In the genomic region with DNA sequence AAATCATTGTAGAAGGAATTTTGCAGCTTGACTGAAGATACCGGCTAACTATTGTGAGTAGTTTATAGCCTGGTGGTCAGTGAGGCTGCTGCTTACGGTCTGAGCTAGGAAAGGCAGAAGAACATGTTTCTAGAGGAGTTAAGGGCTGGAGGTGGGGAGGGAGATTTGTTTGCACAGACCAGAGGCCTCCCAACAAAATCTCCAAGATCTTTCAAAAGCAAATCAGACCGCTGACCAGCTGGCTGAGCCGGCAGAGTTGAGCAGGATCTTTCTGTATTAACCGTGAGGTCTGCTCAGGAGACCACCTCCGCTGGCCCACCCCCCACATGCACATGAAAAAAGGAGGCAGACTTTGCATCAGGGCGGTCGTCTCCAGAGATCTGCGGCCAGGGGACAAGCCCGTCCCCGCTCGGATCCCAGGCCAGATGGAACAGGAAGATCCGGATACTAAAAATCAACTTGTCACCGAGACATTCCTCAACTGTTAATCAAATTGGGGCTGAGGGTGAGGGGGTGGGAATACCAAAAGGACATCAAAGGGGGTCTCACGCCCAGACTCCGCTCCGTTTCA, we compare ENCODE assay signal across 26 cellular contexts.
DNase-seq lines count a peak whose midpoint lies in the region; ATAC-seq and TF ChIP-seq lines count a peak whose summit lies in the region.
"Had no signal": no experiment of that assay in that cellular context is flagged by ENCODE, and none has a peak within 500 bp of the region (broad histone marks: within the 10 kb centered on the region; RNA-seq: fewer than 3 reads in every experiment).

No MANE protein-coding gene starts in this region.

- H3K4me1 ChIP-seq in endodermal cell (ENCODE audit: control insufficient read depth, insufficient read depth, low read length): peaks cover 18% of the 10 kb centered on the region
- peaks cover 8% of the 10 kb centered on the region for H3K4me1 ChIP-seq in mesodermal cell (ENCODE audit: control insufficient read depth, insufficient read depth, low read length, poor library complexity, severe bottlenecking)
- H3K4me1 ChIP-seq in Peyer's patch: peaks cover 0 to 9% (median 0%) of the 10 kb centered on the region in 4 donors
- H3K4me1 ChIP-seq: left lung had no signal

- no peaks in the 10 kb centered on the region for H3K9me3 Mint-ChIP-seq in endodermal cell
- no peaks in the 10 kb centered on the region for H3K9me3 Mint-ChIP-seq in activated CD8-positive, alpha-beta memory T cell treated with anti-CD3 and anti-CD28 coated beads, Interleukin-2, amount 10 ng/mL, durations not matched to agents 7 days and 5 days (ENCODE audit: low read depth)
- H3K9me3 Mint-ChIP-seq: activated naive CD4-positive, alpha-beta T cell treated with anti-CD3 and anti-CD28 coated beads, Interleukin-2, amount 50 U/mL, for 72 hours; activated T-helper 17 cell treated with anti-CD3 and anti-CD28 coated beads, Interleukin-2, amount 50 U/mL, for 72 hours had no signal

- H3K27me3 ChIP-seq in endodermal cell (ENCODE audit: control insufficient read depth, insufficient read depth, low read length, poor library complexity, severe bottlenecking) (no peaks in the 10 kb centered on the region), Peyer's patch (no peaks in the 10 kb centered on the region)

- CTCF ChIA-PET in activated CD8-positive, alpha-beta memory T cell treated with anti-CD3 and anti-CD28 coated beads, Interleukin-2, amount 10 ng/mL, durations not matched to agents 7 days and 5 days (lab: Charles Lee): no interaction called here

- H3K27ac ChIP-seq in endodermal cell (ENCODE audit: low read depth, low read length): peak overlapping the region; percentile 64
- peak overlapping the region; percentile 57 for H3K27ac ChIP-seq in mesodermal cell (ENCODE audit: low read depth, low read length, severe bottlenecking)
- H3K27ac ChIP-seq in Peyer's patch: no peak overlapping the region
- H3K27ac ChIP-seq: left lung, thoracic aorta had no signal

- peak overlapping the region; percentile 34 for H3K4me3 ChIP-seq in endodermal cell (ENCODE audit: low read length)
- H3K4me3 ChIP-seq in mesodermal cell (ENCODE audit: extremely low read depth, insufficient read depth, low read length, poor library complexity, severe bottlenecking): no peak overlapping the region
- no peak overlapping the region for H3K4me3 ChIP-seq in Peyer's patch
- H3K4me3 ChIP-seq: left lung, mucosa of descending colon, skin epidermis, thoracic aorta had no signal

- H3K4me3 Mint-ChIP-seq in endodermal cell: peak overlapping the region; percentile 46
- no peak overlapping the region for H3K4me3 Mint-ChIP-seq in activated CD8-positive, alpha-beta memory T cell treated with anti-CD3 and anti-CD28 coated beads, Interleukin-2, amount 10 ng/mL, durations not matched to agents 7 days and 5 days
- H3K4me3 Mint-ChIP-seq: activated T-helper 17 cell treated with anti-CD3 and anti-CD28 coated beads, Interleukin-2, amount 50 U/mL, for 72 hours; CD4-positive, alpha-beta memory T cell; stimulated activated memory B cell treated with anti-CD40 and anti-IgM and Interleukin-4, amounts not matched to agents 10 μg/mL and 1 μg/mL and 100 μg/mL, for 72 hours had no signal

- peak overlapping the region; percentile 89 for H3K27ac Mint-ChIP-seq in endodermal cell
- H3K27ac Mint-ChIP-seq in activated CD8-positive, alpha-beta memory T cell treated with anti-CD3 and anti-CD28 coated beads, Interleukin-2, amount 10 ng/mL, durations not matched to agents 7 days and 5 days: no peak overlapping the region
- H3K27ac Mint-ChIP-seq: activated naive CD4-positive, alpha-beta T cell treated with anti-CD3 and anti-CD28 coated beads, Interleukin-2, amount 50 U/mL, for 72 hours; activated T-helper 17 cell treated with anti-CD3 and anti-CD28 coated beads, Interleukin-2, amount 50 U/mL, for 72 hours; stimulated activated memory B cell treated with anti-CD40 and anti-IgM and Interleukin-4, amounts not matched to agents 10 μg/mL and 1 μg/mL and 100 μg/mL, for 72 hours had no signal

- H3K36me3 Mint-ChIP-seq in endodermal cell (ENCODE audit: low read depth): no peaks in the 10 kb centered on the region
- no peaks in the 10 kb centered on the region for H3K36me3 Mint-ChIP-seq in activated CD8-positive, alpha-beta memory T cell treated with anti-CD3 and anti-CD28 coated beads, Interleukin-2, amount 10 ng/mL, durations not matched to agents 7 days and 5 days
- H3K36me3 Mint-ChIP-seq: activated naive CD4-positive, alpha-beta T cell treated with anti-CD3 and anti-CD28 coated beads, Interleukin-2, amount 50 U/mL, for 72 hours; CD4-positive, alpha-beta memory T cell; stimulated activated memory B cell treated with anti-CD40 and anti-IgM and Interleukin-4, amounts not matched to agents 10 μg/mL and 1 μg/mL and 100 μg/mL, for 72 hours had no signal

- DNase-seq in NCI-H82 treated with DMSO at 0.1 percent for 48 hours (lab: John Stamatoyannopoulos, UW; ENCODE audit: unreplicated experiment) (peak; percentile 78), endodermal cell (peak; percentile 72), GM03348 (ENCODE audit: low spot score) (no peak), Peyer's patch (no peak), RPMI8226 (no peak)
- DNase-seq in activated CD8-positive, alpha-beta memory T cell treated with anti-CD3 and anti-CD28 coated beads, Interleukin-2, amount 10 ng/mL, durations not matched to agents 7 days and 5 days: no peak
- DNase-seq: activated CD4-positive, alpha-beta T cell treated with anti-CD3 and anti-CD28 coated beads, Interleukin-2, amount 50 U/mL, for 1 hour; activated CD8-positive, alpha-beta memory T cell treated with anti-CD3 and anti-CD28 coated beads, Interleukin-2, amount 50 U/mL, for 4 hours; CD4-positive, alpha-beta memory T cell; cerebellar nuclear complex; effector memory CD4-positive, alpha-beta T cell; Kasumi-1; left lung; mucosa of descending colon; NCI-H1930; NCI-H2227 treated with DMSO at 0.1 percent for 48 hours; NCI-H748 treated with DMSO at 0.1 percent for 48 hours; PC-3; SHP77 treated with DMSO at 0.1 percent for 48 hours; stimulated activated CD4-positive, alpha-beta T cell treated with anti-CD3 and anti-CD28 coated beads, Interleukin-2, amount 100 ng/mL, for 24 hours had no signal

- peaks cover 65% of the 10 kb centered on the region for H3K4me1 Mint-ChIP-seq in endodermal cell
- H3K4me1 Mint-ChIP-seq in activated CD8-positive, alpha-beta memory T cell treated with anti-CD3 and anti-CD28 coated beads, Interleukin-2, amount 10 ng/mL, durations not matched to agents 7 days and 5 days: peaks cover 2% of the 10 kb centered on the region
- H3K4me1 Mint-ChIP-seq: activated T-helper 17 cell treated with anti-CD3 and anti-CD28 coated beads, Interleukin-2, amount 50 U/mL, for 72 hours; stimulated activated memory B cell treated with anti-CD40 and anti-IgM and Interleukin-4, amounts not matched to agents 10 μg/mL and 1 μg/mL and 100 μg/mL, for 72 hours had no signal

- TF ChIP-seq CTCF in endodermal cell (conservative IDR thresholded peaks at IDR 0.05) (no peak), Peyer's patch (IDR thresholded peaks at IDR 0.05) (no peak)

- no peak for ATAC-seq in activated CD8-positive, alpha-beta memory T cell treated with anti-CD3 and anti-CD28 coated beads, Interleukin-2, amount 10 ng/mL, durations not matched to agents 7 days and 5 days
- ATAC-seq: activated naive CD4-positive, alpha-beta T cell treated with anti-CD3 and anti-CD28 coated beads, Interleukin-2, amount 50 U/mL, for 72 hours; activated T-helper 17 cell treated with anti-CD3 and anti-CD28 coated beads, Interleukin-2, amount 50 U/mL, for 72 hours; left lung; mucosa of descending colon; PC-3; stimulated activated memory B cell treated with anti-CD40 and anti-IgM and Interleukin-4, amounts not matched to agents 10 μg/mL and 1 μg/mL and 100 μg/mL, for 72 hours had no signal

- H3K9me3 ChIP-seq in endodermal cell (ENCODE audit: control insufficient read depth, low read length): no peaks in the 10 kb centered on the region
- H3K9me3 ChIP-seq in mesodermal cell (ENCODE audit: control insufficient read depth, low read length): no peaks in the 10 kb centered on the region
- no peaks in the 10 kb centered on the region for H3K9me3 ChIP-seq in Peyer's patch
- H3K9me3 ChIP-seq: left lung, mucosa of descending colon, thoracic aorta had no signal

- peak overlapping the region; percentile 50 for H3K9ac ChIP-seq in endodermal cell (ENCODE audit: extremely low read depth, low read length, poor library complexity, severe bottlenecking)

- no peaks in the 10 kb centered on the region for H3K36me3 ChIP-seq in endodermal cell (ENCODE audit: control insufficient read depth, insufficient read depth, low read length)
- no peaks in the 10 kb centered on the region for H3K36me3 ChIP-seq in mesodermal cell (ENCODE audit: control insufficient read depth, insufficient read depth, low read length)
- H3K36me3 ChIP-seq in Peyer's patch: no peaks in the 10 kb centered on the region
- H3K36me3 ChIP-seq: left lung, thoracic aorta had no signal

- H3K27me3 Mint-ChIP-seq in endodermal cell (ENCODE audit: insufficient read depth): no peaks in the 10 kb centered on the region
- peaks cover 23% of the 10 kb centered on the region for H3K27me3 Mint-ChIP-seq in activated CD8-positive, alpha-beta memory T cell treated with anti-CD3 and anti-CD28 coated beads, Interleukin-2, amount 10 ng/mL, durations not matched to agents 7 days and 5 days
- H3K27me3 Mint-ChIP-seq: stimulated activated memory B cell treated with anti-CD40 and anti-IgM and Interleukin-4, amounts not matched to agents 10 μg/mL and 1 μg/mL and 100 μg/mL, for 72 hours had no signal

- 20 to 25% methylated on average over 7 to 17 of the region's 17 CpGs for WGBS in endodermal cell (ENCODE audit: insufficient coverage in 1 of 2, insufficient read length in 1 of 2), 2 experiments
- WGBS in mesodermal cell (ENCODE audit: insufficient coverage in 2 of 2), 2 experiments: 14 to 16% methylated on average over 8 to 13 of the region's 17 CpGs

- no peak for TF ChIP-seq POLR2A in Peyer's patch (IDR thresholded peaks at IDR 0.05)

Comparison
In these comparisons a context has a peak if more than half of its experiments do, and no peak if none do; other contexts are left out.
1. DNase-seq: peak in NCI-H82 treated with DMSO at 0.1 percent for 48 hours (single experiment) and endodermal cell (single experiment); none in GM03348 (single experiment), Peyer's patch (0 of 3), RPMI8226 (single experiment) and activated CD8-positive, alpha-beta memory T cell treated with anti-CD3 and anti-CD28 coated beads, Interleukin-2, amount 10 ng/mL, durations not matched to agents 7 days and 5 days (single experiment).
2. H3K27ac ChIP-seq: peak in endodermal cell (single experiment) and mesodermal cell (single experiment); none in Peyer's patch (0 of 4).